16 cellular contexts compared by ENCODE assay signal in genomic region chr10:117677239-117677638, GRCh38.
"Had no signal": no experiment of that assay in that cellular context is flagged by ENCODE, and none has a peak within 500 bp of the region (broad histone marks: within the 10 kb centered on the region; RNA-seq: fewer than 3 reads in every experiment).

No MANE protein-coding gene starts in this region.

- H3K9ac ChIP-seq: parathyroid adenoma had no signal

- H3K27ac ChIP-seq: body of pancreas, dorsolateral prefrontal cortex, parathyroid adenoma, suprapubic skin, upper lobe of right lung had no signal

- H3K79me2 ChIP-seq: parathyroid adenoma had no signal

- H3K36me3 ChIP-seq: suprapubic skin, upper lobe of right lung had no signal

- H3K4me3 ChIP-seq: body of pancreas, dorsolateral prefrontal cortex, suprapubic skin, upper lobe of right lung had no signal

- H3K9me3 Mint-ChIP-seq: activated T-helper 2 cell treated with anti-CD3 and anti-CD28 coated beads, Interferon-gamma antibody, Interleukin-2, Interleukin-4, amounts not matched to agents 10 μg/mL and 5 μg/mL and 100 μg/mL, durations not matched to agents 14 hours and 24 hours and 36 hours had no signal

- H3K27me3 ChIP-seq: body of pancreas, suprapubic skin, upper lobe of right lung had no signal

- DNase-seq: activated CD4-positive, CD25-positive, alpha-beta regulatory T cell; activated naive CD4-positive, alpha-beta T cell treated with anti-CD3 and anti-CD28 coated beads, Interleukin-2, amount 50 U/mL, for 16 hours; amniotic stem cell; body of pancreas; dorsolateral prefrontal cortex; foreskin melanocyte; head of caudate nucleus; left ventricle myocardium superior; stimulated activated CD4-positive, alpha-beta T cell treated with anti-CD3 and anti-CD28 coated beads, Interleukin-4, amount 100 ng/mL, for 1 hour; stimulated activated CD8-positive, alpha-beta memory T cell treated with anti-CD3 and anti-CD28 coated beads, Interleukin-4, amount 100 ng/mL, for 48 hours; stimulated activated naive CD8-positive, alpha-beta T cell treated with anti-CD3 and anti-CD28 coated beads, Interleukin-15, Interleukin-2, amounts not matched to agents 100 U/mL and 50 U/mL, for 24 hours; T-helper 17 cell; upper lobe of right lung had no signal

- ATAC-seq: body of pancreas; left ventricle myocardium superior; stimulated activated naive CD8-positive, alpha-beta T cell treated with anti-CD3 and anti-CD28 coated beads, Interleukin-15, Interleukin-2, amounts not matched to agents 100 U/mL and 50 U/mL, for 24 hours; T-helper 17 cell; upper lobe of right lung had no signal

- H3K4me1 ChIP-seq: body of pancreas, parathyroid adenoma, upper lobe of right lung had no signal

- H2AFZ ChIP-seq: parathyroid adenoma had no signal

- H3K27ac Mint-ChIP-seq: activated T-helper 2 cell treated with anti-CD3 and anti-CD28 coated beads, Interferon-gamma antibody, Interleukin-2, Interleukin-4, amounts not matched to agents 10 μg/mL and 5 μg/mL and 100 μg/mL, durations not matched to agents 14 hours and 24 hours and 36 hours; T-helper 17 cell had no signal

- H3K9me3 ChIP-seq: body of pancreas, suprapubic skin, upper lobe of right lung had no signal
